Comparison of ENCODE assay signal across 25 cellular contexts in genomic region chrX:77427586-77427985, GRCh38. TPM values are rescaled to one million over a fixed set of nuclear protein-coding genes. Genes with fewer than 3 reads are reported as not detected.
"Had no signal": no experiment of that assay in that cellular context is flagged by ENCODE, and none has a peak within 500 bp of the region (broad histone marks: within the 10 kb centered on the region; RNA-seq: fewer than 3 reads in every experiment).

No MANE protein-coding gene starts in this region.

- H3K4me1 Mint-ChIP-seq: naive thymus-derived CD4-positive, alpha-beta T cell had no signal

- ATAC-seq: effector memory CD8-positive, alpha-beta T cell; left colon; naive thymus-derived CD4-positive, alpha-beta T cell had no signal

- H3K27me3 Mint-ChIP-seq: dendritic cell treated with granulocyte-macrophage colony-stimulating factor and Interleukin-4, amounts not matched to agents 40 ng/mL and 50 ng/mL, for 4 days; effector memory CD8-positive, alpha-beta T cell; naive thymus-derived CD4-positive, alpha-beta T cell; type B pancreatic cell had no signal

- H3K27ac ChIP-seq: esophagus squamous epithelium, heart left ventricle, neutrophil, suprapubic skin, thyroid gland had no signal

- H3K4me1 ChIP-seq: esophagus squamous epithelium, heart left ventricle, suprapubic skin, thyroid gland had no signal

- H3K9me3 ChIP-seq: esophagus squamous epithelium, heart left ventricle, neutrophil, suprapubic skin, thyroid gland had no signal

- H3K4me3 Mint-ChIP-seq: dendritic cell treated with granulocyte-macrophage colony-stimulating factor and Interleukin-4, amounts not matched to agents 40 ng/mL and 50 ng/mL, for 4 days; effector memory CD8-positive, alpha-beta T cell; naive thymus-derived CD4-positive, alpha-beta T cell; type B pancreatic cell had no signal

- H3K36me3 ChIP-seq: esophagus squamous epithelium, heart left ventricle, neutrophil, suprapubic skin, thyroid gland had no signal

- DNase-seq: effector memory CD8-positive, alpha-beta T cell; esophagus squamous epithelium; heart left ventricle; hippocampal formation; left colon; naive thymus-derived CD4-positive, alpha-beta T cell; posterior cingulate gyrus; stimulated activated CD4-positive, alpha-beta T cell treated with anti-CD3 and anti-CD28 coated beads, Interleukin-12 subunit alpha, Interleukin-12 subunit beta, amount 100 ng/mL, for 4 hours; stimulated activated naive CD4-positive, alpha-beta T cell treated with Interleukin-2 at 50 U/mL for 16 hours; thyroid gland had no signal

- H3K9me3 Mint-ChIP-seq: dendritic cell treated with granulocyte-macrophage colony-stimulating factor and Interleukin-4, amounts not matched to agents 40 ng/mL and 50 ng/mL, for 4 days; effector memory CD8-positive, alpha-beta T cell; naive thymus-derived CD4-positive, alpha-beta T cell; type B pancreatic cell had no signal

- H3K27me3 ChIP-seq: esophagus squamous epithelium, neutrophil, suprapubic skin, thyroid gland had no signal

- H3K27ac Mint-ChIP-seq: dendritic cell treated with granulocyte-macrophage colony-stimulating factor and Interleukin-4, amounts not matched to agents 40 ng/mL and 50 ng/mL, for 4 days; effector memory CD8-positive, alpha-beta T cell; naive thymus-derived CD4-positive, alpha-beta T cell; type B pancreatic cell had no signal

- H3K4me3 ChIP-seq: esophagus squamous epithelium, heart left ventricle, skin epidermis, suprapubic skin, thyroid gland had no signal

- FAIRE-seq: colon, frontal cortex, urothelium cell line had no signal

- H3K36me3 Mint-ChIP-seq: naive thymus-derived CD4-positive, alpha-beta T cell; type B pancreatic cell had no signal

RNA-seq across cellular contexts. Expression of gene FGF16, which starts 19.6 kb away (rescaled TPM):
- total RNA-seq: epithelial cell of proximal tubule; esophagus squamous epithelium; kidney epithelial cell; left colon; liver; mesenteric fat pad; mononuclear cell; naive thymus-derived CD4-positive, alpha-beta T cell; osteocyte; suprapubic skin had no signal
- polyA plus RNA-seq: liver; naive thymus-derived CD4-positive, alpha-beta T cell; neural cell had no signal
